In the genomic region with DNA sequence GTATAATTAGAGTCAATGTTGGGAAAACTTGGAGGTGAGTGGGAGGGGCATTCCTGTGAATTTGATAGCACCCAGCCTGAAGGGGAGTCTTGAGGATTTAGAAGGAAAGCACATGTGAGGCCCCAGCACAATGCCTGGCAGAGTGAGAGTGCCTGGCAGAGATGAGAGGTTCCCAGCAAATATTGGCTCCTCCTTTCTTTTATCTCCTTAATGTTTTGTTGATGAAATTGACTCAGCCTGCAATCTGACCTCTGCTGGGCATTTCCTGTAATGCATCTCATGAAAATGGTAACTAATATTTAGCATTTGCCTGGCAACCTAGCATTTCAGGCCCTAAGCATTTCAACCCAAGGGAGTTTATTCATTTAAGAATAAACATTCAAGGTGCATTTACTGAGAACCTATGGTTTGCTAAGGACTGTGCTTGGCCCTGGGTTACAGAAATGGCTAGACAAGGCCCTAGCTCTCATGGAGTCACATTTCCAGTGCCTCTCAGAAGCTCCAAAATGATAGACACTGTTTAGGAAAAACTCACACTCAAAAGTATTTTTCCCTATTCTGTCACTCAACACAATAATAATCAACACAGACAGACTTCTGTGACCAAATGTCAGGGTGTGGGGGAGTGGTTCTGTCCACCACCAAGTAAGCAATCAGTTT, we compare ENCODE assay signal across 10 cellular contexts. TPM values are rescaled to one million over a fixed set of nuclear protein-coding genes. Genes with fewer than 3 reads are reported as not detected.
DNase-seq lines count a peak whose midpoint lies in the region; ATAC-seq, FAIRE-seq and TF ChIP-seq lines count a peak whose summit lies in the region.
"Had no signal": no experiment of that assay in that cellular context is flagged by ENCODE, and none has a peak within 500 bp of the region (broad histone marks: within the 10 kb centered on the region; RNA-seq: fewer than 3 reads in every experiment).

No MANE protein-coding gene starts in this region.

- intact Hi-C loops in K562 (cut with micrococcal nuclease): loop anchor here (1.0 to 5.0 kb wide), 2 partner anchors 93 to 107 kb away; partner anchors contain the start of genes HTD2 and RPP14

- no peaks in the 10 kb centered on the region for H3K9me2 ChIP-seq in SK-N-SH

- H3K4me1 ChIP-seq in KMS-11 (ENCODE audit: low read depth, poor library complexity, severe bottlenecking) (no peaks in the 10 kb centered on the region), SK-N-SH (ENCODE audit: control insufficient read depth in 1 of 2, insufficient read depth in 2 of 2, low read depth in 1 of 2, low read length in 1 of 2) (peaks cover 0 to under 1% of the 10 kb centered on the region in 2 experiments; a peak in 1 of 4 replicates), K562 (replicated peaks in 1 of 2; ENCODE audit: control insufficient read depth in 2 of 2, insufficient read depth in 2 of 2, low read length in 2 of 2) (peaks cover 0 to 6% of the 10 kb centered on the region in 2 experiments; a peak in 2 of 5 replicates)

- no peaks in the 10 kb centered on the region for H3K9me3 ChIP-seq in SK-N-SH
- no peaks in the 10 kb centered on the region for H3K9me3 ChIP-seq in K562 (replicated peaks; ENCODE audit: control insufficient read depth, insufficient read depth, low read depth, low read length)
- H3K9me3 ChIP-seq: BLaER1 had no signal

- TF ChIP-seq RAD21 in SK-N-SH (IDR thresholded peaks at IDR 0.05; ENCODE audit: low read length) (peak; percentile 75), K562 (CRISPR knock-in tag; conservative IDR thresholded peaks at IDR 0.05 in 1 of 2, IDR thresholded peaks at IDR 0.05 in 1 of 2) (peak; percentile 63 to 73)

- no peak for TF ChIP-seq POLR2A in K562 (conservative IDR thresholded peaks at IDR 0.05)

- CTCF ChIA-PET in SK-N-SH (lab: Yijun Ruan, JAX) (interaction anchor here (0.6 to 3.3 kb wide), 29 partner anchors 10 to 237 kb away, joined by 3 to 30 read pairs (median 4); partner anchors contain the start of genes HTD2, KCTD6, PDHB and PXK), K562 (lab: Yijun Ruan, JAX; ENCODE audit: low intra/inter-chr PET ratio) (interaction anchor here (0.8 to 1.4 kb wide), 4 partner anchors 8 to 227 kb away, joined by 4 to 16 read pairs (median 6); no protein-coding TSS in a partner anchor)

- BruUV-seq in K562 (replicated peaks; lab: Mats Ljungman, UMichigan): no TSS peak

- peak; percentile 9 for DNase-seq in NCI-H1436 (lab: John Stamatoyannopoulos, UW)
- DNase-seq in NCI-H1436 treated with DMSO at 0.1 percent for 48 hours (lab: John Stamatoyannopoulos, UW): no peak
- DNase-seq in SK-N-SH: peak; percentile 66
- peak; percentile 30 to 47 (median 36) for DNase-seq in K562 (ENCODE audit: extremely low read depth in 1 of 4, low spot score in 3 of 4)
- DNase-seq in iPS-NIHi7 (ENCODE audit: extremely low spot score): peak; percentile 48
- peak; percentile 6 to 21 for DNase-seq in stimulated activated CD4-positive, alpha-beta T cell treated with anti-CD3 and anti-CD28 coated beads, Interleukin-15, amount 100 ng/mL, for 48 hours (ENCODE audit: low read depth in 2 of 2)

- H3K79me2 ChIP-seq in KMS-11 (ENCODE audit: insufficient read depth, low read depth): no peaks in the 10 kb centered on the region
- no peaks in the 10 kb centered on the region for H3K79me2 ChIP-seq in SK-N-SH (ENCODE audit: insufficient read depth)
- no peaks in the 10 kb centered on the region for H3K79me2 ChIP-seq in K562 (ENCODE audit: control insufficient read depth, insufficient read depth, low read length)

- TF ChIP-seq EP300 in SK-N-SH (IDR thresholded peaks at IDR 0.05; ENCODE audit: borderline replicate concordance in 1 of 2, low read depth in 1 of 2, low read length in 1 of 2): no peak
- TF ChIP-seq EP300 in K562 (IDR thresholded peaks at IDR 0.05; ENCODE audit: low read length): no peak

- no peak overlapping the region for H3K27ac ChIP-seq in KMS-11
- H3K27ac ChIP-seq in SK-N-SH (ENCODE audit: low read depth in 2 of 2, low read length in 1 of 2): peak overlapping the region in 1 of 2 experiments; percentile 5; a peak in 1 of 4 replicates
- no peak overlapping the region for H3K27ac ChIP-seq in K562 (ENCODE audit: extremely low read depth, low read depth, low read length)
- H3K27ac ChIP-seq: BLaER1, epithelial cell of prostate had no signal

- no peaks in the 10 kb centered on the region for H3F3A ChIP-seq in SK-N-SH (replicated peaks; ENCODE audit: insufficient read depth)

- H4K20me1 ChIP-seq in KMS-11 (ENCODE audit: insufficient read depth) (no peaks in the 10 kb centered on the region), SK-N-SH (ENCODE audit: insufficient read depth) (no peaks in the 10 kb centered on the region), K562 (replicated peaks; ENCODE audit: control insufficient read depth, insufficient read depth, low read length) (no peaks in the 10 kb centered on the region)
- H4K20me1 ChIP-seq: BLaER1 had no signal

- peak; percentile 90 for FAIRE-seq in K562 (lab: Jason Lieb, UNC)

- TF ChIP-seq CTCF in KMS-11 (conservative IDR thresholded peaks at IDR 0.05; ENCODE audit: low read depth, low read length) (peak; percentile 67), SK-N-SH (IDR thresholded peaks at IDR 0.05) (peak; percentile 85), K562 (IDR thresholded peaks at IDR 0.05 in 2 of 3, conservative IDR thresholded peaks at IDR 0.05 in 1 of 3; ENCODE audit: insufficient read depth in 2 of 3, low read depth in 1 of 3, low read length in 3 of 3) (peak; percentile 56 to 71 (median 58); a peak in 5 of 6 replicates)

- ATAC-seq in K562 (peak; percentile 67), GM21367 (IDR thresholded peaks at IDR 0.05; ENCODE audit: unreplicated experiment) (no peak)

- no peaks in the 10 kb centered on the region for H3K36me3 ChIP-seq in KMS-11 (ENCODE audit: insufficient read depth)
- peaks cover 0 to 7% of the 10 kb centered on the region in 2 experiments for H3K36me3 ChIP-seq in SK-N-SH (replicated peaks in 1 of 2; ENCODE audit: control insufficient read depth in 1 of 2, insufficient read depth in 2 of 2, low read length in 1 of 2)
- peaks cover 10% of the 10 kb centered on the region for H3K36me3 ChIP-seq in K562 (ENCODE audit: control insufficient read depth, insufficient read depth, low read length)

- H3K4me3 ChIP-seq in KMS-11 (IDR thresholded peaks at IDR 0.05; ENCODE audit: insufficient read depth, low read depth, low read length) (no peak overlapping the region), SK-N-SH (ENCODE audit: low read depth in 2 of 2, low read length in 1 of 2) (no peak overlapping the region), K562 (no peak overlapping the region)
- H3K4me3 ChIP-seq: BLaER1 had no signal

- H3K4me2 ChIP-seq in KMS-11 (no peak overlapping the region), SK-N-SH (no peak overlapping the region), K562 (ENCODE audit: insufficient read depth, low read length) (no peak overlapping the region)
- H3K4me2 ChIP-seq: BLaER1 had no signal

- H2AFZ ChIP-seq in KMS-11 (ENCODE audit: low read depth) (no peak overlapping the region), SK-N-SH (ENCODE audit: low read depth) (no peak overlapping the region), K562 (ENCODE audit: low read depth, low read length) (no peak overlapping the region)

- H3K9ac ChIP-seq in KMS-11: no peak overlapping the region
- H3K9ac ChIP-seq in SK-N-SH: no peak overlapping the region
- H3K9ac ChIP-seq in K562 (ENCODE audit: insufficient read depth in 1 of 2, low read depth in 2 of 2, low read length in 2 of 2): no peak overlapping the region

- no peaks in the 10 kb centered on the region for H3K9me1 ChIP-seq in K562 (ENCODE audit: control insufficient read depth, insufficient read depth, low read length)

- H3K27me3 ChIP-seq in KMS-11 (ENCODE audit: insufficient read depth, low read depth): no peaks in the 10 kb centered on the region
- H3K27me3 ChIP-seq in SK-N-SH (ENCODE audit: insufficient read depth): no peaks in the 10 kb centered on the region
- no peaks in the 10 kb centered on the region for H3K27me3 ChIP-seq in K562 (ENCODE audit: control insufficient read depth in 2 of 2, insufficient read depth in 2 of 2, low read length in 2 of 2)
- H3K27me3 ChIP-seq: BLaER1 had no signal

- POLR2A ChIA-PET in SK-N-SH (lab: Yijun Ruan, JAX) (interaction anchor here (0.7 kb wide), 1 partner anchor 108 kb away, joined by 3 read pairs; the partner anchor contains the start of genes HTD2 and RPP14), K562 (lab: Yijun Ruan, JAX) (no interaction called here)

- in situ Hi-C loops in K562 (cut with MboI): loop anchor here (5.0 to 10.0 kb wide), 2 partner anchors 87 to 230 kb away; no protein-coding TSS in a partner anchor

TF ChIP-seq in SK-N-SH, 30 proteins besides CTCF, POLR2A, EP300 and RAD21 (continues in another document):
- no peak for TF ChIP-seq ELF1 (IDR thresholded peaks at IDR 0.05)
- TF ChIP-seq SMC3 (IDR thresholded peaks at IDR 0.05; ENCODE audit: low read depth, low read length): peak; percentile 95
- TF ChIP-seq CHD2 (IDR thresholded peaks at IDR 0.05; ENCODE audit: low read length, partially characterized antibody): peak; percentile 22

TF ChIP-seq in K562, 482 proteins besides CTCF, POLR2A, EP300 and RAD21 (continues in another document):
- TF ChIP-seq LARP7 (IDR thresholded peaks at IDR 0.05) (no peak), SMC3 (conservative IDR thresholded peaks at IDR 0.05; ENCODE audit: insufficient read depth, low read depth, low read length) (peak; percentile 65), ZNF77 (CRISPR knock-in tag; IDR thresholded peaks at IDR 0.05) (no peak)

RNA-seq across cellular contexts. Expression of gene PDHB, which starts 19.0 kb away (rescaled TPM):
- polyA plus RNA-seq in SK-N-SH (2012; rRNA removed) (87.5 and 94.7 TPM in 2 replicates), K562 (2011; rRNA removed) (68.6 and 85.2 TPM in 2 replicates), K562 (2014; fragmentation: Illumina TruSeq; extraction: Trizol) (54.3 and 58.0 TPM in 2 replicates), K562 (2014; fragmentation: Nextera tagmentation; extraction: Ambion mirVana) (100 to 1,000 TPM; 166 to 178 TPM), K562 (2014; rRNA removed) (90.0 and 131 TPM in 2 replicates)
- 107 and 129 TPM in 2 replicates for polyA plus RNA-seq in SK-N-SH (2012; cell fraction: cytosol; rRNA removed)
- 32.1 and 63.2 TPM in 2 replicates for polyA plus RNA-seq in SK-N-SH (2012; cell fraction: nucleus; rRNA removed)
- 29.9 and 40.1 TPM in 2 replicates for total RNA-seq in K562 (2011; cell fraction: chromatin; rRNA removed; ENCODE audit: low replicate concordance)
- 18.7 and 20.1 TPM in 2 replicates for total RNA-seq in K562 (2011; cell fraction: nucleolus; rRNA removed)
- total RNA-seq in K562 (2011; cell fraction: nucleoplasm; rRNA removed): 26.5 and 29.7 TPM in 2 replicates
- total RNA-seq in K562 (2014; rRNA removed) (57.7 and 123 TPM in 2 replicates), K562 (2014; rRNA removed; fragmentation: Illumina TruSeq; extraction: Trizol) (66.0 and 71.2 TPM in 2 replicates), K562 (2015; rRNA removed; fragmentation: Illumina TruSeq; extraction: Trizol) (55.6 and 58.6 TPM in 2 replicates), K562 (2021) (50.9 and 51.2 TPM in 2 replicates)
- polyA plus RNA-seq in K562 (2011; cell fraction: cytosol; rRNA removed): 28.3 and 45.0 TPM in 2 replicates
- 17.2 and 30.0 TPM in 2 replicates for polyA plus RNA-seq in K562 (2011; cell fraction: nucleus; rRNA removed)
- 32.5 and 57.0 TPM in 2 replicates for polyA plus RNA-seq in K562 (2012)
- polyA minus RNA-seq in K562 (2011; rRNA and poly(A)+ RNA removed): 46.6 and 49.0 TPM in 2 replicates
- polyA minus RNA-seq in K562 (2011; cell fraction: cytosol; rRNA and poly(A)+ RNA removed): 16.7 and 21.8 TPM in 2 replicates
- 14.8 and 20.8 TPM in 2 replicates for polyA minus RNA-seq in K562 (2011; cell fraction: nucleus; rRNA and poly(A)+ RNA removed)
